In the genomic region with DNA sequence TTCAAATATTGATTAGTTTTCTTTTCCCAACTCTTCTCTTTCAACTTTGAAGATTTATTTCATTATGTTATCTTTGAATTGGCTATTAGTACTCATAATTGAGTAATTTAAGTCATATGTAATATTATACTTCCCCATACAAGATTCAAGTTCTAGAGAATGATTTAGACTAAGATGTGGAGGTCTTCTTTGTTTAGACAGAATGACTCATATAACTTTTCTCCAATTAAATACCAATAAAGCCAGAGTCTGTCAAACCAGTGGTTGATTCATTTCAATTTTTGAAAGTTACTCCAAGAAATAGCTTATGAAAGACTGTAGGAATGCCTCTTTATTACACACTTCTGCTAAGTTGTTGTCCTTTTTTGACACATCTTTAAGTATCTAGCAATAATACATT, we compare ENCODE assay signal across 6 cellular contexts.
"Had no signal": no experiment of that assay in that cellular context is flagged by ENCODE, and none has a peak within 500 bp of the region (broad histone marks: within the 10 kb centered on the region; RNA-seq: fewer than 3 reads in every experiment).

No MANE protein-coding gene starts in this region.

- ATAC-seq: HepG2, K562 had no signal

- H3K4me3 ChIP-seq: K562 had no signal

- H3K27ac ChIP-seq: HL-60 had no signal

- DNase-seq: IMR-90, KBM-7, KG1 had no signal
